ENCODE assay signal across 8 cellular contexts in the genomic region with DNA sequence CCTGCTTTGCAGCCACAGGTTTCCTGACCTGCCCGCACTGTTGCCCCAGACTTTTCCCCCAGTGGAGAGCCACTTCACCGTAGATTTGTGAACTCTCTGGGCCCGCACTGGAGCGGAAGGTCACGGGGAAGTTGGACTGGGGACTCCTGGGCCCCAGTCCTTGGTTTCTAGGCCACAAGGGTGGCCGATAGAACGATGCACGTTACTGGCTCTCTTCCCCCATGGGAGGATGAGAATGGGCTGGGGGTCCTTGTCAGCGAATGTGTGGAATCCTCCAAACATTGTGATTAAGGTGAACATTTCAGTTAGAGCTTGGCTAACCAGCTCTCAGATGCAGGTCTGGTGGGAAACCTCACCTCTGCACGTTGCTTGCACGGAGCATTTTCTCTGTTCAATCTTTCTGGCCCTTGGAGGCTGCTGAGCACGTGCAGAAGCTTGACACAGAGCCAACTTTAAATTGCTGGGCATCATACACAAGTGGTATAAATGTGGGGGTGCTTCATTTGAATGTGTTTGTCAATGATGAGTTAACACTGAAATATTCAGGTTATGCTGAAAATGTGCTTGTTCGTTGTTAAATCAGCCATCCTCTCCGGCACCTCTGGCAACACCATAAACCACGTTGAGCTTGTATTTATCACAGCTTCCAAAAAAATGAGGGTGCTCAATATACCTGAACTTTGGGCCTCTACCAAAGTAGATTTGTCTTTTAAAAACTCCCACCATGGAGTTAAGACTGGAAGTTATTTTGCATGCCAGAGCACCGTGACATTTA. TPM values are rescaled to one million over a fixed set of nuclear protein-coding genes. Genes with fewer than 3 reads are reported as not detected.
DNase-seq lines count a peak whose midpoint lies in the region; ATAC-seq and TF ChIP-seq lines count a peak whose summit lies in the region.

No MANE protein-coding gene starts in this region.

- ATAC-seq in GM23338 (peak; percentile 39; the same call in 2 of the 3 replicates), esophagus mucosa (peak; percentile 32), naive B cell (ENCODE audit: low read depth in 2 of 2) (no peak)

- H3K4me2 ChIP-seq in GM23338, result peak overlapping the region; percentile 97

- H3K4me1 Mint-ChIP-seq in GM23338, result peaks cover 40% of the 10 kb centered on the region
- H3K4me1 Mint-ChIP-seq in naive B cell, result peaks cover 12 to 43% (median 28%) of the 10 kb centered on the region in 3 donors

- H3K4me3 ChIP-seq in GM23338, result peak overlapping the region; percentile 80

- no peaks in the 10 kb centered on the region; the same call in 1 of the 2 replicates for H3F3A ChIP-seq in GM23338 (replicated peaks; ENCODE audit: low read depth)

- H3K36me3 Mint-ChIP-seq in GM23338 (ENCODE audit: low read depth) (peaks cover 6% of the 10 kb centered on the region; the same call in 2 of the 3 replicates), naive B cell (no peaks in the 10 kb centered on the region)

- peaks cover 7% of the 10 kb centered on the region for H3K27me3 Mint-ChIP-seq in GM23338 (ENCODE audit: insufficient read depth, low read depth, poor library complexity)
- no peaks in the 10 kb centered on the region for H3K27me3 Mint-ChIP-seq in naive B cell

- peak overlapping the region; percentile 82; the same call in 1 of the 2 replicates for H3K27ac Mint-ChIP-seq in GM23338
- H3K27ac Mint-ChIP-seq in naive B cell, result peak overlapping the region; percentile 73 to 94 (median 90)

- no peaks in the 10 kb centered on the region for H3K36me3 ChIP-seq in GM23338 (ENCODE audit: insufficient read depth)

- TF ChIP-seq CTCF in GM23338 (conservative IDR thresholded peaks at IDR 0.05; ENCODE audit: low read depth in 2 of 2), result no peak
- TF ChIP-seq CTCF in VCaP (conservative IDR thresholded peaks at IDR 0.05), result no peak

- no peaks in the 10 kb centered on the region for H3K9me3 Mint-ChIP-seq in GM23338
- no peaks in the 10 kb centered on the region for H3K9me3 Mint-ChIP-seq in naive B cell

- H3K27me3 ChIP-seq in GM23338 (ENCODE audit: insufficient read depth), result no peaks in the 10 kb centered on the region

- H4K20me1 ChIP-seq in GM23338 (replicated peaks; ENCODE audit: insufficient read depth), result no peaks in the 10 kb centered on the region

- H3K4me3 Mint-ChIP-seq in GM23338, result peak overlapping the region; percentile 83
- H3K4me3 Mint-ChIP-seq in naive B cell, result peak overlapping the region; percentile 83 to 93 (median 90)

- H3K27ac ChIP-seq in GM23338 (ENCODE audit: low read depth) (peak overlapping the region; percentile 73), VCaP (peak overlapping the region; percentile 95)

- no peaks in the 10 kb centered on the region for H3K9me2 ChIP-seq in GM23338 (ENCODE audit: insufficient read depth)

- H3K79me2 ChIP-seq in GM23338 (replicated peaks; ENCODE audit: insufficient read depth), result peaks cover 9% of the 10 kb centered on the region; the same call in 1 of the 2 replicates

- H3K4me1 ChIP-seq in GM23338 (ENCODE audit: insufficient read depth), result peaks cover 30% of the 10 kb centered on the region

- DNase-seq in NCI-H2227 (lab: John Stamatoyannopoulos, UW; ENCODE audit: unreplicated experiment) (peak; percentile 12), NCI-H2227 treated with DMSO at 0.1 percent for 48 hours (lab: John Stamatoyannopoulos, UW) (no peak), GM23338 (ENCODE audit: low spot score) (peak; percentile 32), M059J (ENCODE audit: low read depth) (peak; percentile 87), naive B cell (no peak), middle frontal gyrus (ENCODE audit: extremely low spot score, low spot score) (no peak)

- peak overlapping the region; percentile 95 for H2AFZ ChIP-seq in GM23338

TF ChIP-seq in GM23338, 12 proteins besides CTCF, POLR2A, EP300 and RAD21:
- TF ChIP-seq, protein P1, sequence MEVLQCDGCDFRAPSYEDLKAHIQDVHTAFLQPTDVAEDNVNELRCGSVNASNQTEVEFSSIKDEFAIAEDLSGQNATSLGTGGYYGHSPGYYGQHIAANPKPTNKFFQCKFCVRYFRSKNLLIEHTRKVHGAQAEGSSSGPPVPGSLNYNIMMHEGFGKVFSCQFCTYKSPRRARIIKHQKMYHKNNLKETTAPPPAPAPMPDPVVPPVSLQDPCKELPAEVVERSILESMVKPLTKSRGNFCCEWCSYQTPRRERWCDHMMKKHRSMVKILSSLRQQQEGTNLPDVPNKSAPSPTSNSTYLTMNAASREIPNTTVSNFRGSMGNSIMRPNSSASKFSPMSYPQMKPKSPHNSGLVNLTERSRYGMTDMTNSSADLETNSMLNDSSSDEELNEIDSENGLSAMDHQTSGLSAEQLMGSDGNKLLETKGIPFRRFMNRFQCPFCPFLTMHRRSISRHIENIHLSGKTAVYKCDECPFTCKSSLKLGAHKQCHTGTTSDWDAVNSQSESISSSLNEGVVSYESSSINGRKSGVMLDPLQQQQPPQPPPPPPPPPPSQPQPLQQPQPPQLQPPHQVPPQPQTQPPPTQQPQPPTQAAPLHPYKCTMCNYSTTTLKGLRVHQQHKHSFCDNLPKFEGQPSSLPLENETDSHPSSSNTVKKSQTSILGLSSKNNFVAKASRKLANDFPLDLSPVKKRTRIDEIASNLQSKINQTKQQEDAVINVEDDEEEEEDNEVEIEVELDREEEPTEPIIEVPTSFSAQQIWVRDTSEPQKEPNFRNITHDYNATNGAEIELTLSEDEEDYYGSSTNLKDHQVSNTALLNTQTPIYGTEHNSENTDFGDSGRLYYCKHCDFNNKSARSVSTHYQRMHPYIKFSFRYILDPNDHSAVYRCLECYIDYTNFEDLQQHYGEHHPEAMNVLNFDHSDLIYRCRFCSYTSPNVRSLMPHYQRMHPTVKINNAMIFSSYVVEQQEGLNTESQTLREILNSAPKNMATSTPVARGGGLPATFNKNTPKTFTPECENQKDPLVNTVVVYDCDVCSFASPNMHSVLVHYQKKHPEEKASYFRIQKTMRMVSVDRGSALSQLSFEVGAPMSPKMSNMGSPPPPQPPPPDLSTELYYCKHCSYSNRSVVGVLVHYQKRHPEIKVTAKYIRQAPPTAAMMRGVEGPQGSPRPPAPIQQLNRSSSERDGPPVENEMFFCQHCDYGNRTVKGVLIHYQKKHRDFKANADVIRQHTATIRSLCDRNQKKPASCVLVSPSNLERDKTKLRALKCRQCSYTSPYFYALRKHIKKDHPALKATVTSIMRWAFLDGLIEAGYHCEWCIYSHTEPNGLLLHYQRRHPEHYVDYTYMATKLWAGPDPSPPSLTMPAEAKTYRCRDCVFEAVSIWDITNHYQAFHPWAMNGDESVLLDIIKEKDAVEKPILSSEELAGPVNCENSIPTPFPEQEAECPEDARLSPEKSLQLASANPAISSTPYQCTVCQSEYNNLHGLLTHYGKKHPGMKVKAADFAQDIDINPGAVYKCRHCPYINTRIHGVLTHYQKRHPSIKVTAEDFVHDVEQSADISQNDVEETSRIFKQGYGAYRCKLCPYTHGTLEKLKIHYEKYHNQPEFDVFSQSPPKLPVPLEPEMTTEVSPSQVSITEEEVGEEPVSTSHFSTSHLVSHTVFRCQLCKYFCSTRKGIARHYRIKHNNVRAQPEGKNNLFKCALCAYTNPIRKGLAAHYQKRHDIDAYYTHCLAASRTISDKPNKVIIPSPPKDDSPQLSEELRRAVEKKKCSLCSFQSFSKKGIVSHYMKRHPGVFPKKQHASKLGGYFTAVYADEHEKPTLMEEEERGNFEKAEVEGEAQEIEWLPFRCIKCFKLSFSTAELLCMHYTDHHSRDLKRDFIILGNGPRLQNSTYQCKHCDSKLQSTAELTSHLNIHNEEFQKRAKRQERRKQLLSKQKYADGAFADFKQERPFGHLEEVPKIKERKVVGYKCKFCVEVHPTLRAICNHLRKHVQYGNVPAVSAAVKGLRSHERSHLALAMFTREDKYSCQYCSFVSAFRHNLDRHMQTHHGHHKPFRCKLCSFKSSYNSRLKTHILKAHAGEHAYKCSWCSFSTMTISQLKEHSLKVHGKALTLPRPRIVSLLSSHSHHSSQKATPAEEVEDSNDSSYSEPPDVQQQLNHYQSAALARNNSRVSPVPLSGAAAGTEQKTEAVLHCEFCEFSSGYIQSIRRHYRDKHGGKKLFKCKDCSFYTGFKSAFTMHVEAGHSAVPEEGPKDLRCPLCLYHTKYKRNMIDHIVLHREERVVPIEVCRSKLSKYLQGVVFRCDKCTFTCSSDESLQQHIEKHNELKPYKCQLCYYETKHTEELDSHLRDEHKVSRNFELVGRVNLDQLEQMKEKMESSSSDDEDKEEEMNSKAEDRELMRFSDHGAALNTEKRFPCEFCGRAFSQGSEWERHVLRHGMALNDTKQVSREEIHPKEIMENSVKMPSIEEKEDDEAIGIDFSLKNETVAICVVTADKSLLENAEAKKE (CRISPR knock-in tag; IDR thresholded peaks at IDR 0.05), result no peak
TF ChIP-seq in GM23338: peak in this region for 0.

RNA-seq across cellular contexts. Expression of gene DIS3L, which starts 1.0 kb away (rescaled TPM):
- total RNA-seq in GM23338 (2014; rRNA removed; shearing (Covaris generic)), result 21.8 and 35.7 TPM in 2 replicates
- polyA plus RNA-seq in GM23338 (2016; fragmentation: Nextera tagmentation; extraction: Ambion mirVana) (7.1 and 8.9 TPM in 2 replicates), naive B cell (ENCODE audit: low read depth in 6 of 6) (10 to 100 TPM; 21.8 to 38.4 (median 23.7) TPM)
- 9.9 and 11.4 TPM in 2 replicates for total RNA-seq in M059J (2014; rRNA removed; shearing (Covaris generic))
- total RNA-seq in esophagus mucosa, result 13.7 TPM

RNA-seq across cellular contexts. Expression of gene MEGF11, which starts 40.8 kb away (rescaled TPM):
- 1.3 and 2.4 TPM in 2 replicates for total RNA-seq in GM23338 (2014; rRNA removed; shearing (Covaris generic))
- polyA plus RNA-seq in GM23338 (2016; fragmentation: Nextera tagmentation; extraction: Ambion mirVana) (1.1 and 1.9 TPM in 2 replicates), naive B cell (ENCODE audit: low read depth in 6 of 6) (under 1 TPM in 1 of 6 donors, not detected in 5; 1.00 TPM)
- total RNA-seq in M059J (2014; rRNA removed; shearing (Covaris generic)), result 0.02 TPM in 1 of 2 replicates, not detected in the other
- not detected for total RNA-seq in esophagus mucosa

Comparison
In these comparisons a context has a peak if more than half of its experiments do, and no peak if none do; other contexts are left out.
1. DNase-seq: peak in NCI-H2227 (single experiment), GM23338 (single experiment) and M059J (single experiment); none in NCI-H2227 treated with DMSO at 0.1 percent for 48 hours (single experiment), naive B cell (single experiment) and middle frontal gyrus (single experiment).
2. ATAC-seq: peak in GM23338 (single experiment) and esophagus mucosa (single experiment); none in naive B cell (0 of 2).